Comparison of ENCODE assay signal across 9 cellular contexts in genomic region chr14:30443368-30444007, GRCh38.
A peak's percentile ranks its signal among the peaks of the same experiment; 100 is the strongest.
DNase-seq lines count a peak whose midpoint lies in the region; ATAC-seq and TF ChIP-seq lines count a peak whose summit lies in the region.
"Had no signal": no experiment of that assay in that cellular context is flagged by ENCODE, and none has a peak within 500 bp of the region (broad histone marks: within the 10 kb centered on the region; RNA-seq: fewer than 3 reads in every experiment).

No MANE protein-coding gene starts in this region.

- H3K9me3 ChIP-seq in SK-N-SH (no peaks in the 10 kb centered on the region), iPS DF 6.9 (ENCODE audit: control insufficient read depth, insufficient read depth, low read length) (no peaks in the 10 kb centered on the region), uterus (no peaks in the 10 kb centered on the region)

- no peaks in the 10 kb centered on the region for H3K79me2 ChIP-seq in SK-N-SH (ENCODE audit: insufficient read depth)

- no peaks in the 10 kb centered on the region for H3K9me2 ChIP-seq in SK-N-SH

- H3K27me3 ChIP-seq in SK-N-SH (ENCODE audit: insufficient read depth) (no peaks in the 10 kb centered on the region; the same call in none of the 2 replicates), iPS DF 6.9 (ENCODE audit: control insufficient read depth, insufficient read depth, low read length) (no peaks in the 10 kb centered on the region), uterus (no peaks in the 10 kb centered on the region)

- H2AFZ ChIP-seq in SK-N-SH (ENCODE audit: low read depth) = no peak overlapping the region

- no peaks in the 10 kb centered on the region for H3K4me1 Mint-ChIP-seq in activated CD4-positive, alpha-beta T cell treated with anti-CD3 and anti-CD28 coated beads for 36 hours
- H3K4me1 Mint-ChIP-seq: naive B cell had no signal

- intact Hi-C loops in activated CD4-positive, alpha-beta T cell treated with anti-CD3 and anti-CD28 coated beads for 36 hours (cut with DNase I, micrococcal nuclease) = loop anchor here in 1 of 2 experiments (5.0 kb wide), 2 partner anchors 66 to 896 kb away; no protein-coding TSS in a partner anchor
- intact Hi-C loops in uterus (cut with DNase I; ENCODE audit: low total_unique reads) = no loop called here

- ATAC-seq in activated CD4-positive, alpha-beta T cell treated with anti-CD3 and anti-CD28 coated beads for 36 hours = no peak

- POLR2A ChIA-PET in SK-N-SH (lab: Yijun Ruan, JAX) = no interaction called here
- POLR2A ChIA-PET in activated CD4-positive, alpha-beta T cell treated with anti-CD3 and anti-CD28 coated beads for 36 hours (lab: Charles Lee) = no interaction called here

- no peak overlapping the region for H3K4me2 ChIP-seq in SK-N-SH

- no peaks in the 10 kb centered on the region for H3K36me3 Mint-ChIP-seq in activated CD4-positive, alpha-beta T cell treated with anti-CD3 and anti-CD28 coated beads for 36 hours (ENCODE audit: low read depth)
- H3K36me3 Mint-ChIP-seq: naive B cell had no signal

- 18% methylated on average over 7 of the region's 7 CpGs for WGBS in SK-N-SH (ENCODE audit: low lambda C conversion rate)
- WGBS in iPS DF 6.9 (ENCODE audit: insufficient coverage, insufficient read length) = no CpG with 5 or more reads among the region's 7 CpGs

- no peaks in the 10 kb centered on the region for H3K4me1 ChIP-seq in SK-N-SH (ENCODE audit: control insufficient read depth in 1 of 2, insufficient read depth in 2 of 2, low read depth in 1 of 2, low read length in 1 of 2)
- no peaks in the 10 kb centered on the region for H3K4me1 ChIP-seq in iPS DF 6.9 (ENCODE audit: control insufficient read depth, insufficient read depth, low read length)
- H3K4me1 ChIP-seq in uterus = no peaks in the 10 kb centered on the region

- H3K9ac ChIP-seq in SK-N-SH = no peak overlapping the region

- no peak overlapping the region for H3K27ac Mint-ChIP-seq in activated CD4-positive, alpha-beta T cell treated with anti-CD3 and anti-CD28 coated beads for 36 hours
- H3K27ac Mint-ChIP-seq: naive B cell had no signal

- TF ChIP-seq RAD21 in SK-N-SH (IDR thresholded peaks at IDR 0.05; ENCODE audit: low read length) = peak; percentile 71

- CTCF ChIA-PET in SK-N-SH (lab: Yijun Ruan, JAX) = interaction anchor here (0.6 to 2.1 kb wide), 16 partner anchors 9 to 1689 kb away, joined by 3 to 23 read pairs (median 4); no protein-coding TSS in a partner anchor
- CTCF ChIA-PET in activated CD4-positive, alpha-beta T cell treated with anti-CD3 and anti-CD28 coated beads for 36 hours (lab: Charles Lee) = interaction anchor here (0.6 to 3.0 kb wide), 9 partner anchors 11 to 1686 kb away, joined by 3 to 14 read pairs (median 3); no protein-coding TSS in a partner anchor

- H3K27ac ChIP-seq in SK-N-SH (ENCODE audit: low read depth in 2 of 2, low read length in 1 of 2) (no peak overlapping the region), iPS DF 6.9 (ENCODE audit: low read length) (no peak overlapping the region), uterus (no peak overlapping the region)

- H3K27me3 Mint-ChIP-seq in activated CD4-positive, alpha-beta T cell treated with anti-CD3 and anti-CD28 coated beads for 36 hours = peaks cover 5% of the 10 kb centered on the region

- H3K9me3 Mint-ChIP-seq in activated CD4-positive, alpha-beta T cell treated with anti-CD3 and anti-CD28 coated beads for 36 hours (ENCODE audit: low read depth) = no peaks in the 10 kb centered on the region

- no peak overlapping the region for H3K4me3 Mint-ChIP-seq in activated CD4-positive, alpha-beta T cell treated with anti-CD3 and anti-CD28 coated beads for 36 hours
- H3K4me3 Mint-ChIP-seq: naive B cell had no signal

- no peak overlapping the region for H3K4me3 ChIP-seq in LNCaP clone FGC (ENCODE audit: low read depth, low read length)
- no peak overlapping the region; a peak in 1 of 4 replicates for H3K4me3 ChIP-seq in SK-N-SH (ENCODE audit: low read depth in 2 of 2, low read length in 1 of 2)
- H3K4me3 ChIP-seq in iPS DF 6.9 (ENCODE audit: low read length) = no peak overlapping the region
- no peak overlapping the region for H3K4me3 ChIP-seq in uterus

- DNase-seq in EL (peak; percentile 17), LNCaP clone FGC (ENCODE audit: low read depth) (peak; percentile 48), SK-N-SH (peak; percentile 11), iPS DF 6.9 (ENCODE audit: low read depth, low spot score) (peak; percentile 9), cerebellar nuclear complex (lab: John Stamatoyannopoulos, UW) (no peak), activated gamma-delta T cell treated with Interleukin-2 at 50 U/mL for 16 hours (no peak), uterus (no peak)
- no peak for DNase-seq in activated CD4-positive, alpha-beta T cell treated with anti-CD3 and anti-CD28 coated beads for 36 hours
- DNase-seq: naive B cell had no signal

- no peak for TF ChIP-seq POLR2A in uterus (IDR thresholded peaks at IDR 0.05)

- peak; percentile 78 for TF ChIP-seq CTCF in LNCaP clone FGC (IDR thresholded peaks at IDR 0.05; ENCODE audit: control insufficient read depth, extremely low read depth, insufficient read depth)
- TF ChIP-seq CTCF in SK-N-SH (IDR thresholded peaks at IDR 0.05) = peak; percentile 61
- TF ChIP-seq CTCF in uterus (IDR thresholded peaks at IDR 0.05) = no peak

- no peaks in the 10 kb centered on the region for H3F3A ChIP-seq in SK-N-SH (replicated peaks; ENCODE audit: insufficient read depth)

- H3K36me3 ChIP-seq in SK-N-SH (replicated peaks in 1 of 2; ENCODE audit: control insufficient read depth in 1 of 2, insufficient read depth in 2 of 2, low read length in 1 of 2) = no peaks in the 10 kb centered on the region
- H3K36me3 ChIP-seq in iPS DF 6.9 (ENCODE audit: control insufficient read depth, insufficient read depth, low read length) = no peaks in the 10 kb centered on the region
- H3K36me3 ChIP-seq in uterus = no peaks in the 10 kb centered on the region

- no peaks in the 10 kb centered on the region for H4K20me1 ChIP-seq in SK-N-SH (ENCODE audit: insufficient read depth)

- no peak for TF ChIP-seq EP300 in SK-N-SH (IDR thresholded peaks at IDR 0.05; ENCODE audit: borderline replicate concordance in 1 of 2, low read depth in 1 of 2, low read length in 1 of 2)

TF ChIP-seq in SK-N-SH, 30 proteins besides CTCF, POLR2A, EP300 and RAD21:
- TF ChIP-seq TAF1 (IDR thresholded peaks at IDR 0.05; ENCODE audit: borderline replicate concordance, low read depth, low read length) (no peak), SMC3 (IDR thresholded peaks at IDR 0.05; ENCODE audit: low read depth, low read length) (peak; percentile 15; the same call in 1 of the 2 replicates), REST (IDR thresholded peaks at IDR 0.05; ENCODE audit: low read depth, low read length) (no peak), ELF1 (IDR thresholded peaks at IDR 0.05) (no peak)

Comparison
In these comparisons a context has a peak if more than half of its experiments do, and no peak if none do; other contexts are left out.
1. DNase-seq: peak in EL (single experiment), LNCaP clone FGC (single experiment), SK-N-SH (single experiment) and iPS DF 6.9 (single experiment); none in activated CD4-positive, alpha-beta T cell treated with anti-CD3 and anti-CD28 coated beads for 36 hours (single experiment), cerebellar nuclear complex (0 of 2), activated gamma-delta T cell treated with Interleukin-2 at 50 U/mL for 16 hours (single experiment) and uterus (0 of 2).
2. CTCF ChIP-seq: peak in LNCaP clone FGC (single experiment) and SK-N-SH (single experiment); none in uterus (0 of 4).